Comparison of ENCODE assay signal across 8 cellular contexts in the genomic region with DNA sequence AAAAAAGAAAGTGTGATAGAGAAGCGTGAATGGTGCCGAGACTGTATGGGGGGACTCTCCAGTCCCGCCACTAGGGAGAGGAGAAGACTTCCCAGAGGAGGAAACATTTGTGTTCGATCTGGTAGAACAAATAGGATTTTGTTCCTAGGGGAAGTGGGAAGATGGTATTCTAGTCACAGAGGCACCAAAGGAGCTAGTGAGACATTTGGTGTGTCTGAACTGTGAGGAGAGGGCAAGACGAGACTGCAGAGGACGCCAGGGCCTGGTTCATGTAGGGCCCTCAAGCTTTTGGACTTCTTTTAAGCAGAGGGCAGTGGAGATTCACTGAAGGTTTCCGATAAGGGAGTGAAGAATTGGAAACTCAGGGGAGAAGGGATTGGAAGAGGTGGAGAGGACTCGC. TPM values are rescaled to one million over a fixed set of nuclear protein-coding genes. Genes with fewer than 3 reads are reported as not detected.
A peak's percentile ranks its signal among the peaks of the same experiment; 100 is the strongest.
DNase-seq lines count a peak whose midpoint lies in the region; ATAC-seq and TF ChIP-seq lines count a peak whose summit lies in the region.

No MANE protein-coding gene starts in this region.

- peaks cover 74% of the 10 kb centered on the region for H3K4me1 Mint-ChIP-seq in activated naive CD4-positive, alpha-beta T cell treated with anti-CD3 and anti-CD28 coated beads, Interleukin-2, amount 50 U/mL, for 24 hours
- H3K4me1 Mint-ChIP-seq in naive B cell (peaks cover 56 to 76% (median 74%) of the 10 kb centered on the region in 3 donors), type B pancreatic cell (ENCODE audit: unreplicated experiment) (peaks cover 49% of the 10 kb centered on the region)

- TF ChIP-seq CTCF in brain microvascular endothelial cell (IDR thresholded peaks at IDR 0.05; ENCODE audit: low read depth, low read length, missing control alignments) (peak; percentile 29), type B pancreatic cell (conservative IDR thresholded peaks at IDR 0.05) (no peak)

- H3K36me3 Mint-ChIP-seq in activated naive CD4-positive, alpha-beta T cell treated with anti-CD3 and anti-CD28 coated beads, Interleukin-2, amount 50 U/mL, for 24 hours: peaks cover 27% of the 10 kb centered on the region
- H3K36me3 Mint-ChIP-seq in naive B cell (no peaks in the 10 kb centered on the region), type B pancreatic cell (peaks cover 12% of the 10 kb centered on the region)

- H3K27me3 ChIP-seq in brain microvascular endothelial cell (replicated peaks): no peaks in the 10 kb centered on the region

- peak overlapping the region; percentile 99 for H3K27ac ChIP-seq in brain microvascular endothelial cell

- H3K27me3 Mint-ChIP-seq in activated naive CD4-positive, alpha-beta T cell treated with anti-CD3 and anti-CD28 coated beads, Interleukin-2, amount 50 U/mL, for 24 hours: no peaks in the 10 kb centered on the region
- no peaks in the 10 kb centered on the region for H3K27me3 Mint-ChIP-seq in naive B cell
- H3K27me3 Mint-ChIP-seq in type B pancreatic cell: no peaks in the 10 kb centered on the region

- H3K4me3 ChIP-seq in brain microvascular endothelial cell (ENCODE audit: low read depth, low read length): no peak overlapping the region

- H3K27ac Mint-ChIP-seq in activated naive CD4-positive, alpha-beta T cell treated with anti-CD3 and anti-CD28 coated beads, Interleukin-2, amount 50 U/mL, for 24 hours: peak overlapping the region; percentile 97
- H3K27ac Mint-ChIP-seq in naive B cell: peak overlapping the region in 4 of 6 donors; percentile 38 to 99 (median 78)
- peak overlapping the region; percentile 79 for H3K27ac Mint-ChIP-seq in type B pancreatic cell

- peaks cover 33% of the 10 kb centered on the region for H3K36me3 ChIP-seq in brain microvascular endothelial cell (replicated peaks)

- peak overlapping the region; percentile 81 for H3K4me3 Mint-ChIP-seq in activated naive CD4-positive, alpha-beta T cell treated with anti-CD3 and anti-CD28 coated beads, Interleukin-2, amount 50 U/mL, for 24 hours
- H3K4me3 Mint-ChIP-seq in naive B cell (peak overlapping the region in 6 of 8 donors; percentile 5 to 89 (median 44)), type B pancreatic cell (peak overlapping the region; percentile 38)

- no peak for ATAC-seq in naive B cell (ENCODE audit: low read depth in 2 of 2)

- H3K9me3 Mint-ChIP-seq in activated naive CD4-positive, alpha-beta T cell treated with anti-CD3 and anti-CD28 coated beads, Interleukin-2, amount 50 U/mL, for 24 hours: no peaks in the 10 kb centered on the region
- no peaks in the 10 kb centered on the region for H3K9me3 Mint-ChIP-seq in naive B cell
- peaks cover 5% of the 10 kb centered on the region for H3K9me3 Mint-ChIP-seq in type B pancreatic cell

- DNase-seq in activated naive CD4-positive, alpha-beta T cell treated with Interleukin-2 at 50 U/mL for 16 hours: no peak
- DNase-seq in brain microvascular endothelial cell (no peak), naive B cell (no peak), type B pancreatic cell (ENCODE audit: extremely low spot score, unreplicated experiment) (no peak), NCI-H1092 treated with DMSO at 0.1 percent for 48 hours (lab: John Stamatoyannopoulos, UW) (no peak), NCI-H345 (lab: John Stamatoyannopoulos, UW) (no peak), NCI-H510A (lab: John Stamatoyannopoulos, UW) (no peak)

- in situ Hi-C loops in brain microvascular endothelial cell (cut with HindIII; ENCODE audit: low pct_ligation_motif_present, low sequenced_read_pairs): no loop called here

RNA-seq across cellular contexts. Expression of a gene that starts 2.9 kb away (rescaled TPM):
- under 1 TPM in 3 of 6 donors, not detected in 3; 0.09 to 0.57 (median 0.31) TPM for polyA plus RNA-seq in naive B cell (ENCODE audit: low read depth in 6 of 6)
- 7.0 and 10.3 TPM in 2 replicates for total RNA-seq in type B pancreatic cell (ENCODE audit: low replicate concordance)

RNA-seq across cellular contexts. Expression of a gene that starts 4.1 kb away (rescaled TPM):
- polyA plus RNA-seq in naive B cell (ENCODE audit: low read depth in 6 of 6): not detected
- 1.1 TPM in 1 of 2 replicates, not detected in the other for total RNA-seq in type B pancreatic cell (ENCODE audit: low replicate concordance)

RNA-seq across cellular contexts. Expression of a gene that starts 11.1 kb away (rescaled TPM):
- polyA plus RNA-seq in naive B cell (ENCODE audit: low read depth in 6 of 6): 1 to 10 TPM; 2.6 to 9.2 (median 5.0) TPM
- 18.5 and 39.1 TPM in 2 replicates for total RNA-seq in type B pancreatic cell (ENCODE audit: low replicate concordance)

RNA-seq across cellular contexts. Expression of a gene that starts 23.3 kb away (rescaled TPM):
- polyA plus RNA-seq in naive B cell (ENCODE audit: low read depth in 6 of 6): under 1 TPM in 1 of 6 donors, not detected in 5; 0.12 TPM
- total RNA-seq in type B pancreatic cell (ENCODE audit: low replicate concordance): 0.48 and 0.99 TPM in 2 replicates

RNA-seq across cellular contexts. Expression of a gene that starts 31.8 kb away (rescaled TPM):
- under 1 TPM in 1 of 6 donors, not detected in 5; 0.27 TPM for polyA plus RNA-seq in naive B cell (ENCODE audit: low read depth in 6 of 6)
- total RNA-seq in type B pancreatic cell (ENCODE audit: low replicate concordance): 1.6 and 3.4 TPM in 2 replicates
